Comparison of ENCODE assay signal across 2 cellular contexts in genomic region chr17:46766493-46767491, GRCh38.
TF ChIP-seq lines count a peak whose summit lies in the region.

No MANE protein-coding gene starts in this region.

TF ChIP-seq in SK-N-SH, 30 proteins besides CTCF, POLR2A, EP300 and RAD21 (continued from another document):
- TF ChIP-seq USF2 (IDR thresholded peaks at IDR 0.05; ENCODE audit: borderline replicate concordance, low read depth, low read length) (no peak), NFIC (IDR thresholded peaks at IDR 0.05; ENCODE audit: borderline replicate concordance) (no peak), EZH2phosphoT487 (IDR thresholded peaks at IDR 0.05; ENCODE audit: borderline replicate concordance, low read depth) (no peak), RXRA (IDR thresholded peaks at IDR 0.05; ENCODE audit: borderline replicate concordance, low read depth) (no peak), SIN3A (IDR thresholded peaks at IDR 0.05; ENCODE audit: borderline replicate concordance, low read depth, low read length) (no peak), REST (IDR thresholded peaks at IDR 0.05; ENCODE audit: low read depth, low read length) (no peak), GABPA (IDR thresholded peaks at IDR 0.05; ENCODE audit: low read depth) (no peak), FOXM1 (IDR thresholded peaks at IDR 0.05; ENCODE audit: low read depth) (no peak), CHD2 (IDR thresholded peaks at IDR 0.05; ENCODE audit: low read length, partially characterized antibody) (no peak), MAX (IDR thresholded peaks at IDR 0.05; ENCODE audit: low read depth) (no peak), RCOR1 (IDR thresholded peaks at IDR 0.05; ENCODE audit: low read length) (no peak)

TF ChIP-seq in SK-N-SH treated with all-trans-retinoic acid at 6 μM for 48 hours, 23 proteins besides CTCF, POLR2A, EP300 and RAD21 (continued from another document):
- TF ChIP-seq ZFP3 (CRISPR knock-in tag; IDR thresholded peaks at IDR 0.05) (no peak), PATZ1 (CRISPR knock-in tag; IDR thresholded peaks at IDR 0.05; ENCODE audit: borderline replicate concordance) (no peak), RARB (CRISPR knock-in tag; IDR thresholded peaks at IDR 0.05) (no peak), ZNF70 (CRISPR knock-in tag; IDR thresholded peaks at IDR 0.05) (no peak), ISL1 (CRISPR knock-in tag; IDR thresholded peaks at IDR 0.05) (no peak), ARNTL (CRISPR knock-in tag; IDR thresholded peaks at IDR 0.05; ENCODE audit: borderline replicate concordance, low read depth) (no peak), CSDC2 (CRISPR knock-in tag; IDR thresholded peaks at IDR 0.05) (no peak), ZC3H10 (CRISPR knock-in tag; IDR thresholded peaks at IDR 0.05) (no peak), GLIS3 (CRISPR knock-in tag; IDR thresholded peaks at IDR 0.05) (no peak), ZNF565 (CRISPR knock-in tag; conservative IDR thresholded peaks at IDR 0.05; ENCODE audit: low read depth) (no peak), BACH2 (CRISPR knock-in tag; IDR thresholded peaks at IDR 0.05; ENCODE audit: borderline replicate concordance) (no peak), ESRRG (CRISPR knock-in tag; IDR thresholded peaks at IDR 0.05) (no peak), TSHZ2 (CRISPR knock-in tag; IDR thresholded peaks at IDR 0.05) (no peak), ZFP30 (CRISPR knock-in tag; IDR thresholded peaks at IDR 0.05) (no peak), OSR1 (CRISPR knock-in tag; IDR thresholded peaks at IDR 0.05) (no peak)
